8 cellular contexts compared by ENCODE assay signal in genomic region chr16:46789499-46790414, GRCh38. TPM values are rescaled to one million over a fixed set of nuclear protein-coding genes. Genes with fewer than 3 reads are reported as not detected.
DNase-seq lines count a peak whose midpoint lies in the region.

No MANE protein-coding gene starts in this region.

- DNase-seq in GM04504 (ENCODE audit: low read depth) (peak; percentile 16), H4 (ENCODE audit: low spot score) (peak; percentile 48), MV-4-11 (lab: John Stamatoyannopoulos, UW) (peak; percentile 55), cerebellar cortex (ENCODE audit: low spot score) (peak; percentile 52), kidney glomerular epithelial cell (lab: John Stamatoyannopoulos, UW) (peak; percentile 30), COLO829 (ENCODE audit: low spot score) (no peak)
- peak; percentile 66 for DNase-seq in activated CD4-positive, alpha-beta T cell treated with anti-CD3 and anti-CD28 coated beads for 1 hour
- peak; percentile 56 to 57 for DNase-seq in stimulated activated CD4-positive, alpha-beta T cell treated with anti-CD3 and anti-CD28 coated beads, Interleukin-1b, Interleukin-23, amount 100 ng/mL, for 1 hour (ENCODE audit: low read depth in 2 of 2)

RNA-seq across cellular contexts. Expression of gene C16orf87, which starts 41.2 kb away (rescaled TPM):
- 10.4 and 11.5 TPM in 2 replicates for total RNA-seq in H4 (2014; rRNA removed; shearing (Covaris generic))

RNA-seq across cellular contexts. Expression of gene MYLK3, which starts 41.6 kb away (rescaled TPM):
- 0.14 TPM in 1 of 2 replicates, not detected in the other for total RNA-seq in H4 (2014; rRNA removed; shearing (Covaris generic))
